In the genomic region with DNA sequence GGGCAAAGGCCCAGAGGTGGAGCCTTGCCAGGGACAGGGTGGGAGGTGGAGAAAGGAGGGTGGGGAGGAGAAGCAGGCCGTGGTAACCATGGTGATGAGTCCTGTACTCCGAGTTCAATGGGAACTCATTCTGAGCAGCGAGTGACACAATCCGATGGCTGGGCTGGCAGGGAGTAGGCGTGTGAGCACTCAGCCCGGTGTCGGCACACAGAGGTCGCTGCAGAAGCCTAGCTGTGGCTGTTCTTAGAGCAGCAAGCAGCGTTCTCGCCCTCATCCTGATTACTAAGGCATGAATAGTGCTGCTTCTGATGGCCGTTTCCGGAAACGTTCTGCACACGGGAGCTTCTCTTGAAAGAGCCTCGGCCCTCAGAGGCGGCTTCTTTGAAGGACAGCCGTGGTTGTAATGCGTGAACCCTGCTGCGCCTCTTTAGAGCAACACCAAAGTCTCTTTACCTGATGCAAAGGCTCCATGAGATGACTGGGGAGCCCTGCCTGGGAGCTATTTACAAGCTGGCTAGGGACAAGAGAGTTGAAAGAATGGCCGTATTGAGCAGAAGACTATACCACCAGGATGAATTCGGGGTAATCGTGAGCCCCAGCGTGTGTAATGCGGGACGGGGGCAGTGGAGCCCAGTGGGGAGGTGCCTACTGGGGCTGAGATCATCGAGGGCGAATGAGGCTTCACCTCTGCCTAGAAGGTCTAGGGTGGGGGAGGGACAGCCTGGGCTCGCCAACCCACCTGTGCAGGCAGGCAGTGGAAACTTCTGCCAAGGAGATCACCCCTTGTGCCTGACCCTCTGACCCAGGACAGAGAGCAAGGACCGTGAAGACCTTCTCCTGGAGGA, we compare ENCODE assay signal across 8 cellular contexts.
DNase-seq lines count a peak whose midpoint lies in the region; ATAC-seq, FAIRE-seq and TF ChIP-seq lines count a peak whose summit lies in the region.

No MANE protein-coding gene starts in this region.

- TF ChIP-seq POLR2A in GM18505 (IDR thresholded peaks at IDR 0.05; ENCODE audit: borderline replicate concordance, extremely low read depth, insufficient read depth, insufficient read length), result no peak

- no peak overlapping the region for H4K8ac ChIP-seq in mesenchymal stem cell (ENCODE audit: low read length)

- H3K4me1 ChIP-seq in astrocyte (ENCODE audit: insufficient read depth, low read length) (no peaks in the 10 kb centered on the region), mesenchymal stem cell (ENCODE audit: control insufficient read depth, insufficient read depth, low read depth, low read length) (peaks cover 4% of the 10 kb centered on the region)

- H3K18ac ChIP-seq in mesenchymal stem cell (ENCODE audit: low read depth in 1 of 2, low read length in 2 of 2), result no peak overlapping the region

- DNase-seq in AG10803 (ENCODE audit: low read depth), result peak; percentile 6
- DNase-seq in M059J (ENCODE audit: low read depth), result peak; percentile 11
- no peak for DNase-seq in astrocyte (ENCODE audit: low read depth)
- DNase-seq in mesenchymal stem cell, result no peak
- DNase-seq in NCI-H146 treated with DMSO at 0.1 percent for 48 hours (lab: John Stamatoyannopoulos, UW; ENCODE audit: unreplicated experiment), result no peak
- no peak for DNase-seq in amniotic stem cell (lab: John Stamatoyannopoulos, UW)
- DNase-seq in NCI-H2107 treated with DMSO at 0.1 percent for 48 hours (lab: John Stamatoyannopoulos, UW; ENCODE audit: unreplicated experiment), result no peak

- H3K36me3 ChIP-seq in astrocyte (ENCODE audit: insufficient read depth, low read length) (no peaks in the 10 kb centered on the region), mesenchymal stem cell (ENCODE audit: control insufficient read depth in 1 of 2, insufficient read depth in 2 of 2, low read depth in 1 of 2, low read length in 2 of 2) (no peaks in the 10 kb centered on the region)

- H3K4me3 Mint-ChIP-seq in astrocyte (ENCODE audit: unreplicated experiment), result peak overlapping the region; percentile 46

- H3K4me1 Mint-ChIP-seq in astrocyte (ENCODE audit: low read depth, unreplicated experiment), result peaks cover 5% of the 10 kb centered on the region

- H3K27ac ChIP-seq in astrocyte (ENCODE audit: low read depth, low read length) (no peak overlapping the region), mesenchymal stem cell (ENCODE audit: low read length, poor library complexity, severe bottlenecking) (no peak overlapping the region)

- TF ChIP-seq CTCF in AG10803 (conservative IDR thresholded peaks at IDR 0.05; ENCODE audit: low read length) (no peak), astrocyte (IDR thresholded peaks at IDR 0.05; ENCODE audit: insufficient read depth, low read depth, low read length) (no peak)

- H4K20me1 ChIP-seq in astrocyte (ENCODE audit: insufficient read depth, low read length), result no peaks in the 10 kb centered on the region

- no peak overlapping the region for H3K14ac ChIP-seq in mesenchymal stem cell (ENCODE audit: low read length in 2 of 2)

- H3K27me3 Mint-ChIP-seq in astrocyte (ENCODE audit: low read depth, unreplicated experiment), result peaks cover 55% of the 10 kb centered on the region

- H3K23ac ChIP-seq in mesenchymal stem cell (ENCODE audit: low read length in 2 of 2), result no peak overlapping the region

- no peak overlapping the region for H3K4me3 ChIP-seq in AG10803 (ENCODE audit: low read length)
- H3K4me3 ChIP-seq in astrocyte (ENCODE audit: insufficient read depth, low read depth, low read length), result no peak overlapping the region
- H3K4me3 ChIP-seq in mesenchymal stem cell (ENCODE audit: insufficient read depth in 1 of 2, low read depth in 1 of 2, low read length in 2 of 2), result no peak overlapping the region

- no peak for ATAC-seq in GM18505 (IDR thresholded peaks at IDR 0.05; ENCODE audit: unreplicated experiment)

- H3K79me2 ChIP-seq in astrocyte (ENCODE audit: insufficient read depth, low read length), result no peaks in the 10 kb centered on the region

- no peak overlapping the region for H3K27ac Mint-ChIP-seq in astrocyte (ENCODE audit: unreplicated experiment)

- H4K91ac ChIP-seq in mesenchymal stem cell (ENCODE audit: low read length), result no peak overlapping the region

- H3K9me3 ChIP-seq in astrocyte (ENCODE audit: insufficient read depth, low read depth, low read length) (no peaks in the 10 kb centered on the region), mesenchymal stem cell (ENCODE audit: control insufficient read depth, low read length) (no peaks in the 10 kb centered on the region)

- no peak overlapping the region for H2AFZ ChIP-seq in astrocyte (ENCODE audit: low read depth, low read length)
- H2AFZ ChIP-seq in mesenchymal stem cell (ENCODE audit: low read depth, low read length), result no peak overlapping the region

- FAIRE-seq in astrocyte (lab: Jason Lieb, UNC), result no peak

- 5% methylated on average over 29 of the region's 29 CpGs for WGBS in mesenchymal stem cell

- H3K27me3 ChIP-seq in astrocyte (ENCODE audit: insufficient read depth, low read length), result peaks cover 2% of the 10 kb centered on the region
- peaks cover 22 to 71% of the 10 kb centered on the region in 2 experiments for H3K27me3 ChIP-seq in mesenchymal stem cell (ENCODE audit: control insufficient read depth in 1 of 2, insufficient read depth in 1 of 2, low read length in 2 of 2)

- no peak overlapping the region for H2BK5ac ChIP-seq in mesenchymal stem cell (ENCODE audit: low read depth, low read length, poor library complexity, severe bottlenecking)

- no peak overlapping the region for H2BK120ac ChIP-seq in mesenchymal stem cell (ENCODE audit: low read depth, low read length)

- H3K4me2 ChIP-seq in astrocyte (ENCODE audit: low read length) (no peak overlapping the region), mesenchymal stem cell (ENCODE audit: low read length, poor library complexity, severe bottlenecking) (peak overlapping the region; percentile 8)

- H2AK5ac ChIP-seq in mesenchymal stem cell (ENCODE audit: low read length, severe bottlenecking), result no peak overlapping the region

- no peak overlapping the region for H2BK15ac ChIP-seq in mesenchymal stem cell (ENCODE audit: low read depth, poor library complexity, severe bottlenecking)

- no peak overlapping the region for H2BK12ac ChIP-seq in mesenchymal stem cell (ENCODE audit: low read length in 2 of 2)

- H3K79me1 ChIP-seq in mesenchymal stem cell (replicated peaks; ENCODE audit: low read length, poor library complexity, severe bottlenecking), result no peaks in the 10 kb centered on the region

- no peak overlapping the region for H3K4ac ChIP-seq in mesenchymal stem cell (ENCODE audit: low read depth in 1 of 2, low read length in 2 of 2)

- H3K9me3 Mint-ChIP-seq in astrocyte (ENCODE audit: unreplicated experiment), result peaks cover 4% of the 10 kb centered on the region

- H3K36me3 Mint-ChIP-seq in astrocyte (ENCODE audit: low read depth, unreplicated experiment), result no peaks in the 10 kb centered on the region

- H3K9ac ChIP-seq in astrocyte (ENCODE audit: low read length) (no peak overlapping the region), mesenchymal stem cell (ENCODE audit: low read length) (no peak overlapping the region)

Comparison
In these comparisons a context has a peak if more than half of its experiments do, and no peak if none do; other contexts are left out.
1. DNase-seq: peak in AG10803 (single experiment) and M059J (single experiment); none in astrocyte (single experiment), mesenchymal stem cell (single experiment), NCI-H146 treated with DMSO at 0.1 percent for 48 hours (single experiment), amniotic stem cell (single experiment) and NCI-H2107 treated with DMSO at 0.1 percent for 48 hours (single experiment).